In genomic region chr20:50278684-50279531, GRCh38 we compare ENCODE assay signal across 1 cellular context.
A peak's percentile ranks its signal among the peaks of the same experiment; 100 is the strongest.
TF ChIP-seq lines count a peak whose summit lies in the region.

No MANE protein-coding gene starts in this region.

TF ChIP-seq in K562, 482 proteins besides CTCF, POLR2A, EP300 and RAD21 (continued from another document and continues in another):
- TF ChIP-seq SMARCA4 (IDR thresholded peaks at IDR 0.05) = 0 out of 2 replicates have a peak, but pooled peaks have one; percentile 21
- no peak for TF ChIP-seq ZFP1 (CRISPR knock-in tag; IDR thresholded peaks at IDR 0.05)
- no peak for TF ChIP-seq UBTF (IDR thresholded peaks at IDR 0.05; ENCODE audit: borderline replicate concordance in 1 of 2, low read depth in 2 of 2, low read length in 2 of 2)
- TF ChIP-seq SPI1 (IDR thresholded peaks at IDR 0.05; ENCODE audit: borderline replicate concordance, low read depth, low read length) = no peak
- no peak for TF ChIP-seq ZNF518B (CRISPR knock-in tag; IDR thresholded peaks at IDR 0.05)
- TF ChIP-seq HNRNPUL1 (IDR thresholded peaks at IDR 0.05; ENCODE audit: low read length) = no peak
- no peak for TF ChIP-seq BDP1 (IDR thresholded peaks at IDR 0.05; ENCODE audit: insufficient read depth, insufficient read length)
- TF ChIP-seq CGGBP1 (CRISPR knock-in tag; IDR thresholded peaks at IDR 0.05) = no peak
- TF ChIP-seq POLR3G (IDR thresholded peaks at IDR 0.05; ENCODE audit: extremely low read depth, insufficient read length, insufficient replicate concordance) = no peak
- no peak for TF ChIP-seq NCOA6 (IDR thresholded peaks at IDR 0.05)
- TF ChIP-seq KLF6 (CRISPR knock-in tag; IDR thresholded peaks at IDR 0.05; ENCODE audit: borderline replicate concordance) = peak; percentile 26; the same call in 1 of the 2 replicates
- TF ChIP-seq KDM4B (IDR thresholded peaks at IDR 0.05; ENCODE audit: borderline replicate concordance in 2 of 2, low read depth in 1 of 2) = 0 out of 4 replicates have a peak, but pooled peaks of 1 of the 2 experiments have one; percentile 30
- no peak for TF ChIP-seq E2F4 (CRISPR knock-in tag; IDR thresholded peaks at IDR 0.05; ENCODE audit: low read depth)
- TF ChIP-seq ZNF121 (CRISPR knock-in tag; conservative IDR thresholded peaks at IDR 0.05) = peak; percentile 94
- TF ChIP-seq RBM25 (IDR thresholded peaks at IDR 0.05; ENCODE audit: low read depth, low read length, severe bottlenecking) = peak; percentile 97
- TF ChIP-seq KLF1 (tag; IDR thresholded peaks at IDR 0.05) = peak; percentile 81; the same call in 1 of the 2 replicates
- TF ChIP-seq NKRF (IDR thresholded peaks at IDR 0.05; ENCODE audit: borderline replicate concordance) = peak; percentile 54; the same call in 1 of the 2 replicates
- TF ChIP-seq TFAP4 (CRISPR knock-in tag; IDR thresholded peaks at IDR 0.05; ENCODE audit: borderline replicate concordance) = peak; percentile 77; the same call in 1 of the 2 replicates
- no peak for TF ChIP-seq PRDM10 (IDR thresholded peaks at IDR 0.05; ENCODE audit: partially characterized antibody)
- no peak for TF ChIP-seq C11orf30 (IDR thresholded peaks at IDR 0.05; ENCODE audit: low read depth)
- no peak for TF ChIP-seq MCM7 (IDR thresholded peaks at IDR 0.05)
- TF ChIP-seq HNRNPH1 (optimal IDR thresholded peaks at IDR 0.05; ENCODE audit: low read depth, low read length) = no peak
- TF ChIP-seq THRA (IDR thresholded peaks at IDR 0.05) = no peak
- no peak for TF ChIP-seq RBM34 (IDR thresholded peaks at IDR 0.05; ENCODE audit: borderline replicate concordance, insufficient read depth, low read length)
- TF ChIP-seq MAZ (CRISPR knock-in tag; conservative IDR thresholded peaks at IDR 0.05 in 1 of 2, IDR thresholded peaks at IDR 0.05 in 1 of 2) = 0 out of 4 replicates have a peak, but pooled peaks of 1 of the 2 experiments have one; percentile 34
- no peak for TF ChIP-seq GTF2B (IDR thresholded peaks at IDR 0.05; ENCODE audit: extremely low read depth, insufficient read length)
- TF ChIP-seq ZNF707 (CRISPR knock-in tag; conservative IDR thresholded peaks at IDR 0.05) = no peak
- TF ChIP-seq CBX8 (IDR thresholded peaks at IDR 0.05; ENCODE audit: borderline replicate concordance, extremely low read depth, low read depth, low read length, poor library complexity, severe bottlenecking) = no peak
- no peak for TF ChIP-seq MNT (conservative IDR thresholded peaks at IDR 0.05)
- TF ChIP-seq BCOR (IDR thresholded peaks at IDR 0.05) = peak; percentile 100
- no peak for TF ChIP-seq EGR1 (conservative IDR thresholded peaks at IDR 0.05)
- TF ChIP-seq PCBP1 (IDR thresholded peaks at IDR 0.05; ENCODE audit: low read depth, low read length, poor library complexity, severe bottlenecking) = no peak
- no peak for TF ChIP-seq THAP12 (CRISPR knock-in tag; IDR thresholded peaks at IDR 0.05)
- no peak for TF ChIP-seq POLR2AphosphoS5 (IDR thresholded peaks at IDR 0.05; ENCODE audit: control insufficient read depth, insufficient read depth, low read depth, low read length)
- no peak for TF ChIP-seq NFIC (IDR thresholded peaks at IDR 0.05)
- no peak for TF ChIP-seq ZNF584 (CRISPR knock-in tag; IDR thresholded peaks at IDR 0.05; ENCODE audit: low read depth)
- no peak for TF ChIP-seq TBP (optimal IDR thresholded peaks at IDR 0.05; ENCODE audit: low read depth, low read length)
- no peak for TF ChIP-seq NFE2 (IDR thresholded peaks at IDR 0.05; ENCODE audit: low read depth)
- TF ChIP-seq DPF2 (IDR thresholded peaks at IDR 0.05) = peak; percentile 53
- no peak for TF ChIP-seq FOXA1 (IDR thresholded peaks at IDR 0.05; ENCODE audit: borderline replicate concordance)
